In the genomic region with DNA sequence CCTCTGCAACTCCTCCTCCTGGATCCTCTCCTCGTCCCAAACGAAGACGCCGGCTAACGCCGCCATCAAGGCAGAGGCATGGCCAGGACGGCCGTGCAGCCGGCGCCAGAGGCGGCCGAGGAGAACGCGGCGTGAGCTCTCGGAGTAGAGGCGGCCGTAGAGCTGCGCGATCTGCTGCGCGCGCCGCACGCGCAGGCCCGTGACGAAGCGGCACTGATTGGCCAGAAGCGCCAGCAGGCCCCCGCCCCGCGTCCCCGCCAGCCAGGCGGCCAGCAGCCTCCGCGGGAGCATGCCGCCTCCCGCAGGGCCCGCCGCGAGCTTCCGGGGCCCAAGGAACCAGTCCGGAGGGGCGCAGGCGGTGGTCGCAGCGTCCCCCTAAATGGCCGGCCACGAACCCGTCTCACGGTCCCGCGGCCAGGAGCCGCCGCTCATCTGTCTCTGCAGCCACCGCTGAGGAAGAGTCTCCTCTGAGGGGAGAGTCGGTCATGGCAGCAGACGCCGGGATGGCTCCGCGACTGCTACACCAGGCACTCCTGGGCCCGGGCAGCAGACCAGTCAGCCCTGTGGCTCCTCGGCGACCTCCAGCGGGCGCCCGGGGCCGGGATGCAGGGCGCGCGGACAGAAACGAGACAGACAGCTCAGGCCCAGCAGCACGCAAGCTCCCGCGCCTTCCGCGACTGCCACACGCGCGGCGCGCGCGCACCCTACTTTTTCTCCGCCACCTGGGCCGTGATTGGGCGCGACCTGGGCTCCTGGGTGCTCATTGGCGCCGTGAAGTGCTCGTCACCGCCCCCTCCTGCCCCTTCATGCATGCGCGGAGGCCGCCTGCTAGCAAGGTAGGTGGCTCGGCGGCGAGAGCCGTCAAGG, we compare ENCODE assay signal across 1 cellular context.
TF ChIP-seq lines count a peak whose summit lies in the region.

A gene with protein sequence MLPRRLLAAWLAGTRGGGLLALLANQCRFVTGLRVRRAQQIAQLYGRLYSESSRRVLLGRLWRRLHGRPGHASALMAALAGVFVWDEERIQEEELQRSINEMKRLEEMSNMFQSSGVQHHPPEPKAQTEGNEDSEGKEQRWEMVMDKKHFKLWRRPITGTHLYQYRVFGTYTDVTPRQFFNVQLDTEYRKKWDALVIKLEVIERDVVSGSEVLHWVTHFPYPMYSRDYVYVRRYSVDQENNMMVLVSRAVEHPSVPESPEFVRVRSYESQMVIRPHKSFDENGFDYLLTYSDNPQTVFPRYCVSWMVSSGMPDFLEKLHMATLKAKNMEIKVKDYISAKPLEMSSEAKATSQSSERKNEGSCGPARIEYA (minus strand): TSS at position 684 of the 867 bp plus-strand sequence. CDS start 393 bp downstream, at position 291.

TF ChIP-seq in HepG2, 621 proteins besides CTCF, POLR2A, EP300 and RAD21 (continued from another document and continues in another):
- TF ChIP-seq, protein P1, sequence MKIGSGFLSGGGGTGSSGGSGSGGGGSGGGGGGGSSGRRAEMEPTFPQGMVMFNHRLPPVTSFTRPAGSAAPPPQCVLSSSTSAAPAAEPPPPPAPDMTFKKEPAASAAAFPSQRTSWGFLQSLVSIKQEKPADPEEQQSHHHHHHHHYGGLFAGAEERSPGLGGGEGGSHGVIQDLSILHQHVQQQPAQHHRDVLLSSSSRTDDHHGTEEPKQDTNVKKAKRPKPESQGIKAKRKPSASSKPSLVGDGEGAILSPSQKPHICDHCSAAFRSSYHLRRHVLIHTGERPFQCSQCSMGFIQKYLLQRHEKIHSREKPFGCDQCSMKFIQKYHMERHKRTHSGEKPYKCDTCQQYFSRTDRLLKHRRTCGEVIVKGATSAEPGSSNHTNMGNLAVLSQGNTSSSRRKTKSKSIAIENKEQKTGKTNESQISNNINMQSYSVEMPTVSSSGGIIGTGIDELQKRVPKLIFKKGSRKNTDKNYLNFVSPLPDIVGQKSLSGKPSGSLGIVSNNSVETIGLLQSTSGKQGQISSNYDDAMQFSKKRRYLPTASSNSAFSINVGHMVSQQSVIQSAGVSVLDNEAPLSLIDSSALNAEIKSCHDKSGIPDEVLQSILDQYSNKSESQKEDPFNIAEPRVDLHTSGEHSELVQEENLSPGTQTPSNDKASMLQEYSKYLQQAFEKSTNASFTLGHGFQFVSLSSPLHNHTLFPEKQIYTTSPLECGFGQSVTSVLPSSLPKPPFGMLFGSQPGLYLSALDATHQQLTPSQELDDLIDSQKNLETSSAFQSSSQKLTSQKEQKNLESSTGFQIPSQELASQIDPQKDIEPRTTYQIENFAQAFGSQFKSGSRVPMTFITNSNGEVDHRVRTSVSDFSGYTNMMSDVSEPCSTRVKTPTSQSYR (CRISPR knock-in tag; IDR thresholded peaks at IDR 0.05; ENCODE audit: borderline replicate concordance): peak; percentile 8; the same call in 1 of the 2 replicates
- TF ChIP-seq, protein P2, sequence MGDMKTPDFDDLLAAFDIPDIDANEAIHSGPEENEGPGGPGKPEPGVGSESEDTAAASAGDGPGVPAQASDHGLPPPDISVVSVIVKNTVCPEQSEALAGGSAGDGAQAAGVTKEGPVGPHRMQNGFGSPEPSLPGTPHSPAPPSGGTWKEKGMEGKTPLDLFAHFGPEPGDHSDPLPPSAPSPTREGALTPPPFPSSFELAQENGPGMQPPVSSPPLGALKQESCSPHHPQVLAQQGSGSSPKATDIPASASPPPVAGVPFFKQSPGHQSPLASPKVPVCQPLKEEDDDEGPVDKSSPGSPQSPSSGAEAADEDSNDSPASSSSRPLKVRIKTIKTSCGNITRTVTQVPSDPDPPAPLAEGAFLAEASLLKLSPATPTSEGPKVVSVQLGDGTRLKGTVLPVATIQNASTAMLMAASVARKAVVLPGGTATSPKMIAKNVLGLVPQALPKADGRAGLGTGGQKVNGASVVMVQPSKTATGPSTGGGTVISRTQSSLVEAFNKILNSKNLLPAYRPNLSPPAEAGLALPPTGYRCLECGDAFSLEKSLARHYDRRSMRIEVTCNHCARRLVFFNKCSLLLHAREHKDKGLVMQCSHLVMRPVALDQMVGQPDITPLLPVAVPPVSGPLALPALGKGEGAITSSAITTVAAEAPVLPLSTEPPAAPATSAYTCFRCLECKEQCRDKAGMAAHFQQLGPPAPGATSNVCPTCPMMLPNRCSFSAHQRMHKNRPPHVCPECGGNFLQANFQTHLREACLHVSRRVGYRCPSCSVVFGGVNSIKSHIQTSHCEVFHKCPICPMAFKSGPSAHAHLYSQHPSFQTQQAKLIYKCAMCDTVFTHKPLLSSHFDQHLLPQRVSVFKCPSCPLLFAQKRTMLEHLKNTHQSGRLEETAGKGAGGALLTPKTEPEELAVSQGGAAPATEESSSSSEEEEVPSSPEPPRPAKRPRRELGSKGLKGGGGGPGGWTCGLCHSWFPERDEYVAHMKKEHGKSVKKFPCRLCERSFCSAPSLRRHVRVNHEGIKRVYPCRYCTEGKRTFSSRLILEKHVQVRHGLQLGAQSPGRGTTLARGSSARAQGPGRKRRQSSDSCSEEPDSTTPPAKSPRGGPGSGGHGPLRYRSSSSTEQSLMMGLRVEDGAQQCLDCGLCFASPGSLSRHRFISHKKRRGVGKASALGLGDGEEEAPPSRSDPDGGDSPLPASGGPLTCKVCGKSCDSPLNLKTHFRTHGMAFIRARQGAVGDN (CRISPR knock-in tag; IDR thresholded peaks at IDR 0.05): peak; percentile 95
- TF ChIP-seq ZNF768 (CRISPR knock-in tag; IDR thresholded peaks at IDR 0.05): peak; percentile 75
- TF ChIP-seq ZNF781 (CRISPR knock-in tag; IDR thresholded peaks at IDR 0.05; ENCODE audit: borderline replicate concordance, not compliant biosample characterization): peak; percentile 78
- TF ChIP-seq ZFP62 (CRISPR knock-in tag; IDR thresholded peaks at IDR 0.05): no peak
- no peak for TF ChIP-seq ZNF549 (CRISPR knock-in tag; IDR thresholded peaks at IDR 0.05)
- TF ChIP-seq, protein P3, sequence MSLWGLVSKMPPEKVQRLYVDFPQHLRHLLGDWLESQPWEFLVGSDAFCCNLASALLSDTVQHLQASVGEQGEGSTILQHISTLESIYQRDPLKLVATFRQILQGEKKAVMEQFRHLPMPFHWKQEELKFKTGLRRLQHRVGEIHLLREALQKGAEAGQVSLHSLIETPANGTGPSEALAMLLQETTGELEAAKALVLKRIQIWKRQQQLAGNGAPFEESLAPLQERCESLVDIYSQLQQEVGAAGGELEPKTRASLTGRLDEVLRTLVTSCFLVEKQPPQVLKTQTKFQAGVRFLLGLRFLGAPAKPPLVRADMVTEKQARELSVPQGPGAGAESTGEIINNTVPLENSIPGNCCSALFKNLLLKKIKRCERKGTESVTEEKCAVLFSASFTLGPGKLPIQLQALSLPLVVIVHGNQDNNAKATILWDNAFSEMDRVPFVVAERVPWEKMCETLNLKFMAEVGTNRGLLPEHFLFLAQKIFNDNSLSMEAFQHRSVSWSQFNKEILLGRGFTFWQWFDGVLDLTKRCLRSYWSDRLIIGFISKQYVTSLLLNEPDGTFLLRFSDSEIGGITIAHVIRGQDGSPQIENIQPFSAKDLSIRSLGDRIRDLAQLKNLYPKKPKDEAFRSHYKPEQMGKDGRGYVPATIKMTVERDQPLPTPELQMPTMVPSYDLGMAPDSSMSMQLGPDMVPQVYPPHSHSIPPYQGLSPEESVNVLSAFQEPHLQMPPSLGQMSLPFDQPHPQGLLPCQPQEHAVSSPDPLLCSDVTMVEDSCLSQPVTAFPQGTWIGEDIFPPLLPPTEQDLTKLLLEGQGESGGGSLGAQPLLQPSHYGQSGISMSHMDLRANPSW (CRISPR knock-in tag; IDR thresholded peaks at IDR 0.05; ENCODE audit: borderline replicate concordance): peak; percentile 86
- TF ChIP-seq, protein P4, sequence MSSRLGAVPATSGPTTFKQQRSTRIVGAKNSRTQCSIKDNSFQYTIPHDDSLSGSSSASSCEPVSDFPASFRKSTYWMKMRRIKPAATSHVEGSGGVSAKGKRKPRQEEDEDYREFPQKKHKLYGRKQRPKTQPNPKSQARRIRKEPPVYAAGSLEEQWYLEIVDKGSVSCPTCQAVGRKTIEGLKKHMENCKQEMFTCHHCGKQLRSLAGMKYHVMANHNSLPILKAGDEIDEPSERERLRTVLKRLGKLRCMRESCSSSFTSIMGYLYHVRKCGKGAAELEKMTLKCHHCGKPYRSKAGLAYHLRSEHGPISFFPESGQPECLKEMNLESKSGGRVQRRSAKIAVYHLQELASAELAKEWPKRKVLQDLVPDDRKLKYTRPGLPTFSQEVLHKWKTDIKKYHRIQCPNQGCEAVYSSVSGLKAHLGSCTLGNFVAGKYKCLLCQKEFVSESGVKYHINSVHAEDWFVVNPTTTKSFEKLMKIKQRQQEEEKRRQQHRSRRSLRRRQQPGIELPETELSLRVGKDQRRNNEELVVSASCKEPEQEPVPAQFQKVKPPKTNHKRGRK (CRISPR knock-in tag; IDR thresholded peaks at IDR 0.05): no peak
- TF ChIP-seq GFI1 (CRISPR knock-in tag; IDR thresholded peaks at IDR 0.05; ENCODE audit: borderline replicate concordance): peak; percentile 76; the same call in 1 of the 2 replicates
- TF ChIP-seq, protein P5, sequence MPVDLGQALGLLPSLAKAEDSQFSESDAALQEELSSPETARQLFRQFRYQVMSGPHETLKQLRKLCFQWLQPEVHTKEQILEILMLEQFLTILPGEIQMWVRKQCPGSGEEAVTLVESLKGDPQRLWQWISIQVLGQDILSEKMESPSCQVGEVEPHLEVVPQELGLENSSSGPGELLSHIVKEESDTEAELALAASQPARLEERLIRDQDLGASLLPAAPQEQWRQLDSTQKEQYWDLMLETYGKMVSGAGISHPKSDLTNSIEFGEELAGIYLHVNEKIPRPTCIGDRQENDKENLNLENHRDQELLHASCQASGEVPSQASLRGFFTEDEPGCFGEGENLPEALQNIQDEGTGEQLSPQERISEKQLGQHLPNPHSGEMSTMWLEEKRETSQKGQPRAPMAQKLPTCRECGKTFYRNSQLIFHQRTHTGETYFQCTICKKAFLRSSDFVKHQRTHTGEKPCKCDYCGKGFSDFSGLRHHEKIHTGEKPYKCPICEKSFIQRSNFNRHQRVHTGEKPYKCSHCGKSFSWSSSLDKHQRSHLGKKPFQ (CRISPR knock-in tag; IDR thresholded peaks at IDR 0.05; ENCODE audit: insufficient replicate concordance): peak; percentile 62
- TF ChIP-seq NKX3-1 (CRISPR knock-in tag; IDR thresholded peaks at IDR 0.05): no peak
- TF ChIP-seq ZNF44 (CRISPR knock-in tag; IDR thresholded peaks at IDR 0.05): peak; percentile 90
- peak; percentile 19; the same call in 1 of the 2 replicates for TF ChIP-seq ZNF256 (CRISPR knock-in tag; conservative IDR thresholded peaks at IDR 0.05)
- TF ChIP-seq ZNF746 (CRISPR knock-in tag; IDR thresholded peaks at IDR 0.05): no peak; the same call in none of the 2 replicates
- no peak; the same call in 1 of the 2 replicates for TF ChIP-seq JDP2 (CRISPR knock-in tag; IDR thresholded peaks at IDR 0.05; ENCODE audit: borderline replicate concordance)
- peak; percentile 69 for TF ChIP-seq ZNF431 (CRISPR knock-in tag; IDR thresholded peaks at IDR 0.05; ENCODE audit: borderline replicate concordance, low read depth)
- TF ChIP-seq, protein P6, sequence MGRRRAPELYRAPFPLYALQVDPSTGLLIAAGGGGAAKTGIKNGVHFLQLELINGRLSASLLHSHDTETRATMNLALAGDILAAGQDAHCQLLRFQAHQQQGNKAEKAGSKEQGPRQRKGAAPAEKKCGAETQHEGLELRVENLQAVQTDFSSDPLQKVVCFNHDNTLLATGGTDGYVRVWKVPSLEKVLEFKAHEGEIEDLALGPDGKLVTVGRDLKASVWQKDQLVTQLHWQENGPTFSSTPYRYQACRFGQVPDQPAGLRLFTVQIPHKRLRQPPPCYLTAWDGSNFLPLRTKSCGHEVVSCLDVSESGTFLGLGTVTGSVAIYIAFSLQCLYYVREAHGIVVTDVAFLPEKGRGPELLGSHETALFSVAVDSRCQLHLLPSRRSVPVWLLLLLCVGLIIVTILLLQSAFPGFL (CRISPR knock-in tag; IDR thresholded peaks at IDR 0.05): no peak
- peak; percentile 100 for TF ChIP-seq RBFOX2 (IDR thresholded peaks at IDR 0.05; ENCODE audit: low read depth, low read length)
- TF ChIP-seq SRSF4 (IDR thresholded peaks at IDR 0.05; ENCODE audit: low read depth, low read length, poor library complexity, severe bottlenecking): peak; percentile 96
- TF ChIP-seq, protein P7, sequence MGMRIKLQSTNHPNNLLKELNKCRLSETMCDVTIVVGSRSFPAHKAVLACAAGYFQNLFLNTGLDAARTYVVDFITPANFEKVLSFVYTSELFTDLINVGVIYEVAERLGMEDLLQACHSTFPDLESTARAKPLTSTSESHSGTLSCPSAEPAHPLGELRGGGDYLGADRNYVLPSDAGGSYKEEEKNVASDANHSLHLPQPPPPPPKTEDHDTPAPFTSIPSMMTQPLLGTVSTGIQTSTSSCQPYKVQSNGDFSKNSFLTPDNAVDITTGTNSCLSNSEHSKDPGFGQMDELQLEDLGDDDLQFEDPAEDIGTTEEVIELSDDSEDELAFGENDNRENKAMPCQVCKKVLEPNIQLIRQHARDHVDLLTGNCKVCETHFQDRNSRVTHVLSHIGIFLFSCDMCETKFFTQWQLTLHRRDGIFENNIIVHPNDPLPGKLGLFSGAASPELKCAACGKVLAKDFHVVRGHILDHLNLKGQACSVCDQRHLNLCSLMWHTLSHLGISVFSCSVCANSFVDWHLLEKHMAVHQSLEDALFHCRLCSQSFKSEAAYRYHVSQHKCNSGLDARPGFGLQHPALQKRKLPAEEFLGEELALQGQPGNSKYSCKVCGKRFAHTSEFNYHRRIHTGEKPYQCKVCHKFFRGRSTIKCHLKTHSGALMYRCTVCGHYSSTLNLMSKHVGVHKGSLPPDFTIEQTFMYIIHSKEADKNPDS (CRISPR knock-in tag; IDR thresholded peaks at IDR 0.05): peak; percentile 93
- TF ChIP-seq SOX6 (IDR thresholded peaks at IDR 0.05): no peak
- peak; percentile 69 for TF ChIP-seq SOX6 (CRISPR knock-in tag; IDR thresholded peaks at IDR 0.05)
- TF ChIP-seq, protein P8, sequence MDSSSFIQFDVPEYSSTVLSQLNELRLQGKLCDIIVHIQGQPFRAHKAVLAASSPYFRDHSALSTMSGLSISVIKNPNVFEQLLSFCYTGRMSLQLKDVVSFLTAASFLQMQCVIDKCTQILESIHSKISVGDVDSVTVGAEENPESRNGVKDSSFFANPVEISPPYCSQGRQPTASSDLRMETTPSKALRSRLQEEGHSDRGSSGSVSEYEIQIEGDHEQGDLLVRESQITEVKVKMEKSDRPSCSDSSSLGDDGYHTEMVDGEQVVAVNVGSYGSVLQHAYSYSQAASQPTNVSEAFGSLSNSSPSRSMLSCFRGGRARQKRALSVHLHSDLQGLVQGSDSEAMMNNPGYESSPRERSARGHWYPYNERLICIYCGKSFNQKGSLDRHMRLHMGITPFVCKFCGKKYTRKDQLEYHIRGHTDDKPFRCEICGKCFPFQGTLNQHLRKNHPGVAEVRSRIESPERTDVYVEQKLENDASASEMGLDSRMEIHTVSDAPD (CRISPR knock-in tag; IDR thresholded peaks at IDR 0.05): peak; percentile 62; the same call in 1 of the 2 replicates
- no peak for TF ChIP-seq NFE2L2 (IDR thresholded peaks at IDR 0.05; ENCODE audit: low read length)
- no peak for TF ChIP-seq NFIB (CRISPR knock-in tag; IDR thresholded peaks at IDR 0.05; ENCODE audit: borderline replicate concordance)
- peak; percentile 99 for TF ChIP-seq SP2 (CRISPR knock-in tag; IDR thresholded peaks at IDR 0.05)
- TF ChIP-seq MEF2D (CRISPR knock-in tag; IDR thresholded peaks at IDR 0.05): no peak
- TF ChIP-seq, protein P9, sequence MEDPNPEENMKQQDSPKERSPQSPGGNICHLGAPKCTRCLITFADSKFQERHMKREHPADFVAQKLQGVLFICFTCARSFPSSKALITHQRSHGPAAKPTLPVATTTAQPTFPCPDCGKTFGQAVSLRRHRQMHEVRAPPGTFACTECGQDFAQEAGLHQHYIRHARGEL (CRISPR knock-in tag; IDR thresholded peaks at IDR 0.05): peak; percentile 92; the same call in 1 of the 2 replicates
